ENCODE assay signal across 20 cellular contexts in genomic region chr7:77923419-77923818, GRCh38.
DNase-seq lines count a peak whose midpoint lies in the region; ATAC-seq and TF ChIP-seq lines count a peak whose summit lies in the region.
"Had no signal": no experiment of that assay in that cellular context is flagged by ENCODE, and none has a peak within 500 bp of the region (broad histone marks: within the 10 kb centered on the region; RNA-seq: fewer than 3 reads in every experiment).

No MANE protein-coding gene starts in this region.

- peaks cover 62% of the 10 kb centered on the region for H3K36me3 ChIP-seq in SU-DHL-6 (ENCODE audit: low read length)

- DNase-seq in stimulated activated naive CD8-positive, alpha-beta T cell treated with anti-CD3 and anti-CD28 coated beads, Interleukin-15, Interleukin-2, amounts not matched to agents 100 U/mL and 50 U/mL, for 24 hours: no peak
- no peak for DNase-seq in stimulated activated naive CD8-positive, alpha-beta T cell treated with anti-CD3 and anti-CD28 coated beads, Interleukin-15, amount 100 ng/mL, for 72 hours
- DNase-seq in KBM-7: peak; percentile 54
- no peak for DNase-seq in SKM-1 treated with dmso at 0.1 percent for 144 hours (lab: John Stamatoyannopoulos, UW; ENCODE audit: unreplicated experiment)
- DNase-seq in NCI-H1092 treated with DMSO at 0.1 percent for 48 hours (lab: John Stamatoyannopoulos, UW): no peak
- DNase-seq: activated CD4-positive, alpha-beta T cell treated with anti-CD3 and anti-CD28 coated beads, Interleukin-2, amount 50 U/mL, for 4 hours; activated naive CD4-positive, alpha-beta T cell treated with anti-CD3 and anti-CD28 coated beads, Interleukin-2, amount 50 U/mL, for 16 hours; activated T-cell treated with anti-CD3 and anti-CD28 coated beads, Interleukin-2, amount 50 U/mL, for 24 hours; CD8-positive, alpha-beta T cell; DMS53; GM23248; heart right ventricle; NCI-H187 treated with DMSO at 0.1 percent for 48 hours; NCI-H226; T-helper 1 cell; WERI-Rb-1 had no signal

- no peaks in the 10 kb centered on the region for H4K20me1 ChIP-seq in SU-DHL-6 (ENCODE audit: low read depth, low read length)

- H3K4me1 Mint-ChIP-seq in stimulated activated naive CD8-positive, alpha-beta T cell treated with anti-CD3 and anti-CD28 coated beads, Interleukin-15, amount 100 ng/mL, for 72 hours: peaks cover 7% of the 10 kb centered on the region

- H3K9me2 ChIP-seq in SU-DHL-6 (replicated peaks; ENCODE audit: insufficient read depth, low read length): no peaks in the 10 kb centered on the region

- H3K27ac ChIP-seq in SU-DHL-6 (ENCODE audit: low read depth, low read length): peak overlapping the region; percentile 71
- H3K27ac ChIP-seq: GM23248, heart right ventricle, suprapubic skin, WERI-Rb-1 had no signal

- H3K4me3 ChIP-seq in SU-DHL-6 (ENCODE audit: insufficient read depth, low read length, poor library complexity, severe bottlenecking): no peak overlapping the region
- H3K4me3 ChIP-seq: GM23248, heart right ventricle, suprapubic skin had no signal

- H3K27me3 ChIP-seq in SU-DHL-6 (ENCODE audit: low read length): no peaks in the 10 kb centered on the region
- H3K27me3 ChIP-seq: heart right ventricle, suprapubic skin had no signal

- no peak overlapping the region for H3K9ac ChIP-seq in SU-DHL-6 (ENCODE audit: low read length)
- H3K9ac ChIP-seq: GM23248 had no signal

- H3K27ac Mint-ChIP-seq in stimulated activated naive CD8-positive, alpha-beta T cell treated with anti-CD3 and anti-CD28 coated beads, Interleukin-15, amount 100 ng/mL, for 72 hours: no peak overlapping the region
- H3K27ac Mint-ChIP-seq: activated T-cell treated with anti-CD3 and anti-CD28 coated beads, Interleukin-2, amount 50 U/mL, for 24 hours; CD8-positive, alpha-beta T cell had no signal

- H2AFZ ChIP-seq in SU-DHL-6 (ENCODE audit: low read depth, low read length, severe bottlenecking): no peak overlapping the region
- H2AFZ ChIP-seq: GM23248 had no signal

- no peak overlapping the region for H3K4me3 Mint-ChIP-seq in stimulated activated naive CD8-positive, alpha-beta T cell treated with anti-CD3 and anti-CD28 coated beads, Interleukin-15, amount 100 ng/mL, for 72 hours
- H3K4me3 Mint-ChIP-seq: activated T-cell treated with anti-CD3 and anti-CD28 coated beads, Interleukin-2, amount 50 U/mL, for 24 hours; CD8-positive, alpha-beta T cell had no signal

- H3K79me2 ChIP-seq in SU-DHL-6 (ENCODE audit: insufficient read depth, low read length): peaks cover 54% of the 10 kb centered on the region

- peaks cover 73% of the 10 kb centered on the region for H3F3A ChIP-seq in SU-DHL-6 (ENCODE audit: insufficient read depth)

- H3K9me3 Mint-ChIP-seq in stimulated activated naive CD8-positive, alpha-beta T cell treated with anti-CD3 and anti-CD28 coated beads, Interleukin-15, amount 100 ng/mL, for 72 hours: no peaks in the 10 kb centered on the region
- H3K9me3 Mint-ChIP-seq: activated T-cell treated with anti-CD3 and anti-CD28 coated beads, Interleukin-2, amount 50 U/mL, for 24 hours; CD8-positive, alpha-beta T cell had no signal

- no peaks in the 10 kb centered on the region for H3K27me3 Mint-ChIP-seq in stimulated activated naive CD8-positive, alpha-beta T cell treated with anti-CD3 and anti-CD28 coated beads, Interleukin-15, amount 100 ng/mL, for 72 hours
- H3K27me3 Mint-ChIP-seq: activated T-cell treated with anti-CD3 and anti-CD28 coated beads, Interleukin-2, amount 50 U/mL, for 24 hours had no signal

- H3K4me2 ChIP-seq in SU-DHL-6 (ENCODE audit: low read depth, low read length, poor library complexity, severe bottlenecking): peak overlapping the region; percentile 34

- ATAC-seq in stimulated activated naive CD8-positive, alpha-beta T cell treated with anti-CD3 and anti-CD28 coated beads, Interleukin-15, Interleukin-2, amounts not matched to agents 100 U/mL and 50 U/mL, for 24 hours: peak; percentile 40
- no peak for ATAC-seq in stimulated activated naive CD8-positive, alpha-beta T cell treated with anti-CD3 and anti-CD28 coated beads, Interleukin-15, amount 100 ng/mL, for 72 hours
- ATAC-seq in HG03097 (IDR thresholded peaks at IDR 0.05; ENCODE audit: low FRiP score, unreplicated experiment): no peak
- no peak for ATAC-seq in HG03108 (IDR thresholded peaks at IDR 0.05; ENCODE audit: unreplicated experiment)
- ATAC-seq: CD8-positive, alpha-beta T cell had no signal

- H3K9me3 ChIP-seq in SU-DHL-6 (ENCODE audit: insufficient read depth, low read length): no peaks in the 10 kb centered on the region
- H3K9me3 ChIP-seq: heart right ventricle, suprapubic skin had no signal

- TF ChIP-seq CTCF in SU-DHL-6 (IDR thresholded peaks at IDR 0.05; ENCODE audit: insufficient read depth, low read length, poor library complexity, severe bottlenecking): no peak

- in situ Hi-C loops in KBM-7 (cut with MboI; ENCODE audit: low pct_unique_long_range_greater_than_20kb, low sequenced_read_pairs): loop anchor here (25.0 kb wide), 1 partner anchor 261 kb away; no protein-coding TSS in a partner anchor
